ENCODE assay signal across 11 cellular contexts in the genomic region with DNA sequence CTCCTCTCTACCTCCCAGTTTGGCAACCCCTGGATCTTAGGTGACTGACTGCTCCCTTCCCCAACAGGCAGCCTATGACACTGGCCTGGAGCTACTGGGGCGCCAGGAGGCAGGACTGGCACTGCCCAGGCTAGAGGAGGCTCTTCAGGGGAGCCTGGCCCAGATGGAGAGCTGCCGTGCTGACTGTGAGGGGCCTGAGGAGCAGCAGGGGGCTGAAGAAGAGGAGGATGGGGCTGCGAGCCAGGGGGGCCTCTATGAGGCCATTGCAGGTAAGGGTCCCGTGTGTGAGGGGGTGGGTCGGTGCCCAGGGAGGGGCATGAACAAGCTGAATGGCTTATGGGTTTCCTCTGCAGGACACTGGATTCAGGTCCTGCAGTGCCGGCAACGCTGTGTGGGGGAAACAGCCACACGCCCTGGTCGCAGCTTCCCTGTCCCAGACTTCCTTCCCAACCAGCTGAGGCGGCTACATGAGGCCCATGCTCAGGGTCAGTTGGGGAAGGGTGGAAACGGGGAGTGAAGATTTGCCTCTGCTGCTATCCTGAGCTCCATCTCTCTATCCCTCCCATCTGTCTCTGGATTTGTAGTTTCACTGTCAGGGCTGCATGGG. TPM values are rescaled to one million over a fixed set of nuclear protein-coding genes. Genes with fewer than 3 reads are reported as not detected.
DNase-seq lines count a peak whose midpoint lies in the region; ATAC-seq, FAIRE-seq and TF ChIP-seq lines count a peak whose summit lies in the region.
"Had no signal": no experiment of that assay in that cellular context is flagged by ENCODE, and none has a peak within 500 bp of the region (broad histone marks: within the 10 kb centered on the region; RNA-seq: fewer than 3 reads in every experiment).

No MANE protein-coding gene starts in this region.

- H3K27me3 ChIP-seq in CD4-positive, CD25-positive, alpha-beta regulatory T cell (ENCODE audit: control insufficient read depth, insufficient read depth, low read length), result peaks cover 15% of the 10 kb centered on the region
- H3K27me3 ChIP-seq in HepG2 (ENCODE audit: control insufficient read depth in 1 of 2, insufficient read depth in 2 of 2, low read length in 2 of 2), result no peaks in the 10 kb centered on the region

- TF ChIP-seq CTCF in HepG2 (CRISPR knock-in tag; IDR thresholded peaks at IDR 0.05), result no peak

- H3K4me3 ChIP-seq in CD4-positive, CD25-positive, alpha-beta regulatory T cell (ENCODE audit: low read depth, low read length), result no peak overlapping the region
- H3K4me3 ChIP-seq in HepG2 (replicated peaks in 1 of 3; ENCODE audit: insufficient read depth in 1 of 3, low read depth in 2 of 3, low read length in 3 of 3), result peak overlapping the region in 1 of 3 experiments; percentile 100; a peak in 1 of 6 replicates

- no peaks in the 10 kb centered on the region for H3K36me3 Mint-ChIP-seq in CD4-positive, CD25-positive, alpha-beta regulatory T cell
- peaks cover 3% of the 10 kb centered on the region for H3K36me3 Mint-ChIP-seq in T-helper 17 cell (ENCODE audit: low read depth)

- H3K27me3 Mint-ChIP-seq in CD4-positive, CD25-positive, alpha-beta regulatory T cell, result peaks cover 63% of the 10 kb centered on the region
- peaks cover 41% of the 10 kb centered on the region for H3K27me3 Mint-ChIP-seq in T-helper 17 cell

- peaks cover 0 to 24% (median 10%) of the 10 kb centered on the region in 4 donors for H3K4me1 Mint-ChIP-seq in CD4-positive, CD25-positive, alpha-beta regulatory T cell
- peaks cover 22% of the 10 kb centered on the region for H3K4me1 Mint-ChIP-seq in T-helper 17 cell

- CTCF ChIA-PET in HepG2 (lab: Yijun Ruan, JAX; ENCODE audit: low intra/inter-chr PET ratio, low total read pairs), result no interaction called here

- FAIRE-seq in HepG2 (lab: Jason Lieb, UNC), result no peak
- FAIRE-seq: bronchial epithelial cell, frontal cortex had no signal

- peaks cover 0 to 3% (median 0%) of the 10 kb centered on the region in 7 donors for H3K9me3 Mint-ChIP-seq in CD4-positive, CD25-positive, alpha-beta regulatory T cell

- H3K27ac Mint-ChIP-seq in CD4-positive, CD25-positive, alpha-beta regulatory T cell, result peak overlapping the region in 2 of 3 donors; percentile 38 to 42
- H3K27ac Mint-ChIP-seq in T-helper 17 cell, result no peak overlapping the region

- no peak for ATAC-seq in CD4-positive, CD25-positive, alpha-beta regulatory T cell (ENCODE audit: low read depth in 2 of 2)
- ATAC-seq in T-helper 17 cell (no peak), HepG2 (no peak), GM19455 (IDR thresholded peaks at IDR 0.05; ENCODE audit: unreplicated experiment) (no peak)

- no peaks in the 10 kb centered on the region for H3K36me3 ChIP-seq in CD4-positive, CD25-positive, alpha-beta regulatory T cell (ENCODE audit: control insufficient read depth, insufficient read depth, low read length)
- peaks cover 14 to 25% of the 10 kb centered on the region in 2 experiments; a peak in 4 of 5 replicates for H3K36me3 ChIP-seq in HepG2 (replicated peaks in 1 of 2; ENCODE audit: control insufficient read depth in 1 of 2, insufficient read depth in 2 of 2, low read length in 2 of 2)

- in situ Hi-C loops in HepG2 (cut with HindIII; ENCODE audit: extremely low pct_ligation_motif_present, low pct_unique_long_range_greater_than_20kb), result no loop called here

- H3K27ac ChIP-seq in CD4-positive, CD25-positive, alpha-beta regulatory T cell (ENCODE audit: insufficient read depth, low read length, poor library complexity, severe bottlenecking), result no peak overlapping the region
- no peak overlapping the region for H3K27ac ChIP-seq in HepG2 (ENCODE audit: extremely low read length, insufficient read depth, low read length)
- H3K27ac ChIP-seq: SK-N-MC had no signal

- TF ChIP-seq EP300 in HepG2 (IDR thresholded peaks at IDR 0.05; ENCODE audit: low read depth in 2 of 2, low read length in 2 of 2) (no peak), HepG2 (CRISPR knock-in tag; IDR thresholded peaks at IDR 0.05; ENCODE audit: borderline replicate concordance) (no peak)

- 98% methylated on average over 8 of the region's 11 CpGs for WGBS in HepG2 (ENCODE audit: low lambda C conversion rate)

- no peaks in the 10 kb centered on the region for H3K9me3 ChIP-seq in CD4-positive, CD25-positive, alpha-beta regulatory T cell (ENCODE audit: control insufficient read depth in 2 of 2, low read length in 2 of 2)
- H3K9me3 ChIP-seq in T-helper 17 cell (ENCODE audit: control insufficient read depth, low read length, poor library complexity, severe bottlenecking) (no peaks in the 10 kb centered on the region), HepG2 (ENCODE audit: low read length) (no peaks in the 10 kb centered on the region)

- POLR2A ChIA-PET in HepG2 (lab: Yijun Ruan, JAX), result interaction anchor here (1.0 to 4.7 kb wide), 5 partner anchors 9 to 217 kb away, joined by 3 to 20 read pairs (median 15); partner anchors contain the start of genes CDCA3, COPS7A, GPR162 and MLF2

- no peaks in the 10 kb centered on the region for H4K20me1 ChIP-seq in HepG2 (ENCODE audit: insufficient read depth, low read length)

- peaks cover 22% of the 10 kb centered on the region for H3K4me1 ChIP-seq in CD4-positive, CD25-positive, alpha-beta regulatory T cell (ENCODE audit: control insufficient read depth, insufficient read depth, low read length, poor library complexity, severe bottlenecking)
- peaks cover 24% of the 10 kb centered on the region for H3K4me1 ChIP-seq in HepG2 (ENCODE audit: insufficient read depth, low read length)

- no peak for TF ChIP-seq POLR2A in HepG2 (IDR thresholded peaks at IDR 0.05; ENCODE audit: insufficient read depth in 1 of 2, low read depth in 2 of 2, low read length in 2 of 2)

- BruUV-seq in HepG2 (replicated peaks; lab: Mats Ljungman, UMichigan), result no TSS peak

- DNase-seq in CD4-positive, CD25-positive, alpha-beta regulatory T cell, result no peak
- DNase-seq in T-helper 17 cell (no peak), HepG2 (ENCODE audit: low spot score) (no peak), DMS114 treated with DMSO at 0.1 percent for 48 hours (lab: John Stamatoyannopoulos, UW; ENCODE audit: unreplicated experiment) (no peak), LoVo (ENCODE audit: low spot score) (no peak)
- DNase-seq: activated CD8-positive, alpha-beta memory T cell treated with anti-CD3 and anti-CD28 coated beads for 24 hours; COR-L47 had no signal

- peak overlapping the region; percentile 79 to 93 (median 86) for H3K4me3 Mint-ChIP-seq in CD4-positive, CD25-positive, alpha-beta regulatory T cell
- H3K4me3 Mint-ChIP-seq in T-helper 17 cell, result peak overlapping the region; percentile 36

- intact Hi-C loops in HepG2 (cut with micrococcal nuclease; ENCODE audit: unreplicated experiment), result no loop called here

- no peak overlapping the region for H2AFZ ChIP-seq in HepG2 (ENCODE audit: low read length)

- H3K4me2 ChIP-seq in HepG2 (ENCODE audit: low read depth, low read length), result peak overlapping the region; percentile 85

- TF ChIP-seq RAD21 in HepG2 (CRISPR knock-in tag; IDR thresholded peaks at IDR 0.05), result no peak

- peak overlapping the region; percentile 97 for H3K9ac ChIP-seq in HepG2 (ENCODE audit: insufficient read depth, low read depth, low read length)

- peaks cover 16% of the 10 kb centered on the region for H3K79me2 ChIP-seq in HepG2 (ENCODE audit: insufficient read depth, low read length)

RNA-seq across cellular contexts. Expression of gene P3H3, which starts 2.2 kb away (rescaled TPM):
- 1.4 TPM for total RNA-seq in CD4-positive, CD25-positive, alpha-beta regulatory T cell
- 1 to 10 TPM in 1 of 4 donors, under 1 TPM in 2, not detected in 1; 0.64 to 1.2 (median 1.00) TPM for polyA plus RNA-seq in CD4-positive, CD25-positive, alpha-beta regulatory T cell
- 1 to 10 TPM in 1 of 2 donors, under 1 TPM in 1; 0.97 to 1.3 TPM for total RNA-seq in T-helper 17 cell
- 7.9 and 20.5 TPM in 2 replicates for total RNA-seq in HepG2 (2016; rRNA removed; fragmentation: Illumina TruSeq; extraction: Trizol)
- 14.4 and 19.9 TPM in 2 replicates for total RNA-seq in HepG2 (2016; cell fraction: cytosol; rRNA removed; fragmentation: Illumina TruSeq; extraction: Trizol; ENCODE audit: low read depth)
- total RNA-seq in HepG2 (2016; cell fraction: insoluble cytoplasmic fraction; rRNA removed; fragmentation: Illumina TruSeq; extraction: Trizol), result 6.3 and 20.7 TPM in 2 replicates
- 5.4 and 5.7 TPM in 2 replicates for total RNA-seq in HepG2 (2016; cell fraction: membrane; rRNA removed; fragmentation: Illumina TruSeq; extraction: Trizol)
- total RNA-seq in HepG2 (2016; cell fraction: nucleus; rRNA removed; fragmentation: Illumina TruSeq; extraction: Trizol), result 23.7 and 28.0 TPM in 2 replicates
- polyA plus RNA-seq in HepG2 (2011; rRNA removed), result 20.1 and 21.1 TPM in 2 replicates
- 12.3 and 21.8 TPM in 2 replicates for polyA plus RNA-seq in HepG2 (2011; cell fraction: cytosol; rRNA removed)
- polyA plus RNA-seq in HepG2 (2011; cell fraction: nucleus; rRNA removed), result 72.0 and 79.4 TPM in 2 replicates
- polyA plus RNA-seq in HepG2 (2012), result 20.2 and 27.2 TPM in 2 replicates
- 1.8 and 2.1 TPM in 2 replicates for polyA plus RNA-seq in HepG2 (2016; cell fraction: cytosol; fragmentation: Illumina TruSeq; extraction: Trizol; ENCODE audit: low read depth)
- 8.0 and 10.2 TPM in 2 replicates for polyA plus RNA-seq in HepG2 (2016; cell fraction: insoluble cytoplasmic fraction; fragmentation: Illumina TruSeq; extraction: Trizol; ENCODE audit: low read depth)
- 3.0 and 3.3 TPM in 2 replicates for polyA plus RNA-seq in HepG2 (2016; cell fraction: membrane; fragmentation: Illumina TruSeq; extraction: Trizol; ENCODE audit: low read depth)
- polyA plus RNA-seq in HepG2 (2016; cell fraction: nucleus; fragmentation: Illumina TruSeq; extraction: Trizol; ENCODE audit: insufficient read depth, low read depth), result 52.6 and 56.5 TPM in 2 replicates
- polyA minus RNA-seq in HepG2 (2011; rRNA and poly(A)+ RNA removed; ENCODE audit: low replicate concordance), result 0.12 and 24.7 TPM in 2 replicates
- polyA minus RNA-seq in HepG2 (2011; cell fraction: cytosol; rRNA and poly(A)+ RNA removed), result 10.2 and 13.7 TPM in 2 replicates
- polyA minus RNA-seq in HepG2 (2011; cell fraction: nucleus; rRNA and poly(A)+ RNA removed), result 19.1 and 20.3 TPM in 2 replicates

RNA-seq across cellular contexts. Expression of gene GPR162, which starts 8.8 kb away (rescaled TPM):
- total RNA-seq in CD4-positive, CD25-positive, alpha-beta regulatory T cell, result not detected
- polyA plus RNA-seq in CD4-positive, CD25-positive, alpha-beta regulatory T cell, result not detected
- total RNA-seq in T-helper 17 cell, result under 1 TPM in 1 of 2 donors, not detected in 1; 0.63 TPM
- not detected in 2 replicates for total RNA-seq in HepG2 (2016; rRNA removed; fragmentation: Illumina TruSeq; extraction: Trizol)
- total RNA-seq in HepG2 (2016; cell fraction: cytosol; rRNA removed; fragmentation: Illumina TruSeq; extraction: Trizol; ENCODE audit: low read depth), result not detected in 2 replicates
- not detected in 2 replicates for total RNA-seq in HepG2 (2016; cell fraction: insoluble cytoplasmic fraction; rRNA removed; fragmentation: Illumina TruSeq; extraction: Trizol)
- not detected in 2 replicates for total RNA-seq in HepG2 (2016; cell fraction: membrane; rRNA removed; fragmentation: Illumina TruSeq; extraction: Trizol)
- not detected in 2 replicates for total RNA-seq in HepG2 (2016; cell fraction: nucleus; rRNA removed; fragmentation: Illumina TruSeq; extraction: Trizol)
- 0.08 and 0.10 TPM in 2 replicates for polyA plus RNA-seq in HepG2 (2011; rRNA removed)
- polyA plus RNA-seq in HepG2 (2011; cell fraction: cytosol; rRNA removed), result 0.05 and 0.08 TPM in 2 replicates
- polyA plus RNA-seq in HepG2 (2011; cell fraction: nucleus; rRNA removed), result 0.34 and 0.66 TPM in 2 replicates
- 0.51 and 0.78 TPM in 2 replicates for polyA plus RNA-seq in HepG2 (2012)
- polyA plus RNA-seq in HepG2 (2016; cell fraction: cytosol; fragmentation: Illumina TruSeq; extraction: Trizol; ENCODE audit: low read depth), result not detected in 2 replicates
- not detected in 2 replicates for polyA plus RNA-seq in HepG2 (2016; cell fraction: insoluble cytoplasmic fraction; fragmentation: Illumina TruSeq; extraction: Trizol; ENCODE audit: low read depth)
- not detected in 2 replicates for polyA plus RNA-seq in HepG2 (2016; cell fraction: membrane; fragmentation: Illumina TruSeq; extraction: Trizol; ENCODE audit: low read depth)
- polyA plus RNA-seq in HepG2 (2016; cell fraction: nucleus; fragmentation: Illumina TruSeq; extraction: Trizol; ENCODE audit: insufficient read depth, low read depth), result not detected in 2 replicates
- not detected in 2 replicates for polyA minus RNA-seq in HepG2 (2011; rRNA and poly(A)+ RNA removed; ENCODE audit: low replicate concordance)
- polyA minus RNA-seq in HepG2 (2011; cell fraction: cytosol; rRNA and poly(A)+ RNA removed), result not detected in 2 replicates
- not detected in 2 replicates for polyA minus RNA-seq in HepG2 (2011; cell fraction: nucleus; rRNA and poly(A)+ RNA removed)
- total RNA-seq: bronchial epithelial cell had no signal

RNA-seq across cellular contexts. Expression of gene GNB3, which starts 10.3 kb away (rescaled TPM):
- not detected for total RNA-seq in CD4-positive, CD25-positive, alpha-beta regulatory T cell
- polyA plus RNA-seq in CD4-positive, CD25-positive, alpha-beta regulatory T cell, result not detected
- total RNA-seq in T-helper 17 cell (under 1 TPM; 0.26 to 0.45 TPM), HepG2 (2016; rRNA removed; fragmentation: Illumina TruSeq; extraction: Trizol) (0.17 and 1.3 TPM in 2 replicates)
- 0.26 and 0.30 TPM in 2 replicates for total RNA-seq in HepG2 (2016; cell fraction: cytosol; rRNA removed; fragmentation: Illumina TruSeq; extraction: Trizol; ENCODE audit: low read depth)
- 0.15 and 0.84 TPM in 2 replicates for total RNA-seq in HepG2 (2016; cell fraction: insoluble cytoplasmic fraction; rRNA removed; fragmentation: Illumina TruSeq; extraction: Trizol)
- total RNA-seq in HepG2 (2016; cell fraction: membrane; rRNA removed; fragmentation: Illumina TruSeq; extraction: Trizol), result 0.14 and 0.46 TPM in 2 replicates
- total RNA-seq in HepG2 (2016; cell fraction: nucleus; rRNA removed; fragmentation: Illumina TruSeq; extraction: Trizol), result 0.84 and 2.6 TPM in 2 replicates
- 3.6 and 3.8 TPM in 2 replicates for polyA plus RNA-seq in HepG2 (2011; rRNA removed)
- 0.58 and 1.0 TPM in 2 replicates for polyA plus RNA-seq in HepG2 (2011; cell fraction: cytosol; rRNA removed)
- 31.0 and 48.1 TPM in 2 replicates for polyA plus RNA-seq in HepG2 (2011; cell fraction: nucleus; rRNA removed)
- polyA plus RNA-seq in HepG2 (2012), result 1.9 and 2.1 TPM in 2 replicates
- polyA plus RNA-seq in HepG2 (2016; cell fraction: cytosol; fragmentation: Illumina TruSeq; extraction: Trizol; ENCODE audit: low read depth), result 0.17 and 0.24 TPM in 2 replicates
- 0.56 and 0.57 TPM in 2 replicates for polyA plus RNA-seq in HepG2 (2016; cell fraction: insoluble cytoplasmic fraction; fragmentation: Illumina TruSeq; extraction: Trizol; ENCODE audit: low read depth)
- polyA plus RNA-seq in HepG2 (2016; cell fraction: membrane; fragmentation: Illumina TruSeq; extraction: Trizol; ENCODE audit: low read depth), result 0.18 and 0.34 TPM in 2 replicates
- polyA plus RNA-seq in HepG2 (2016; cell fraction: nucleus; fragmentation: Illumina TruSeq; extraction: Trizol; ENCODE audit: insufficient read depth, low read depth), result 9.0 and 13.6 TPM in 2 replicates
- 0.07 and 2.9 TPM in 2 replicates for polyA minus RNA-seq in HepG2 (2011; rRNA and poly(A)+ RNA removed; ENCODE audit: low replicate concordance)
- not detected in 2 replicates for polyA minus RNA-seq in HepG2 (2011; cell fraction: cytosol; rRNA and poly(A)+ RNA removed)
- 8.1 and 8.2 TPM in 2 replicates for polyA minus RNA-seq in HepG2 (2011; cell fraction: nucleus; rRNA and poly(A)+ RNA removed)

RNA-seq across cellular contexts. Expression of gene CDCA3, which starts 20.7 kb away (rescaled TPM):
- total RNA-seq in CD4-positive, CD25-positive, alpha-beta regulatory T cell, result 1.9 TPM
- 1 to 10 TPM; 1.7 to 4.0 (median 2.1) TPM for polyA plus RNA-seq in CD4-positive, CD25-positive, alpha-beta regulatory T cell
- total RNA-seq in T-helper 17 cell, result under 1 TPM; 0.65 to 0.87 TPM
- total RNA-seq in HepG2 (2016; rRNA removed; fragmentation: Illumina TruSeq; extraction: Trizol), result 51.9 and 56.5 TPM in 2 replicates
- total RNA-seq in HepG2 (2016; cell fraction: cytosol; rRNA removed; fragmentation: Illumina TruSeq; extraction: Trizol; ENCODE audit: low read depth), result 18.2 and 19.1 TPM in 2 replicates
- total RNA-seq in HepG2 (2016; cell fraction: insoluble cytoplasmic fraction; rRNA removed; fragmentation: Illumina TruSeq; extraction: Trizol), result 50.0 and 55.6 TPM in 2 replicates
- 20.4 and 21.6 TPM in 2 replicates for total RNA-seq in HepG2 (2016; cell fraction: membrane; rRNA removed; fragmentation: Illumina TruSeq; extraction: Trizol)
- 31.7 and 43.0 TPM in 2 replicates for total RNA-seq in HepG2 (2016; cell fraction: nucleus; rRNA removed; fragmentation: Illumina TruSeq; extraction: Trizol)
- polyA plus RNA-seq in HepG2 (2011; rRNA removed), result 21.8 and 32.7 TPM in 2 replicates
- 13.5 and 33.7 TPM in 2 replicates for polyA plus RNA-seq in HepG2 (2011; cell fraction: cytosol; rRNA removed)
- polyA plus RNA-seq in HepG2 (2011; cell fraction: nucleus; rRNA removed), result 64.2 and 90.2 TPM in 2 replicates
- polyA plus RNA-seq in HepG2 (2012), result 11.7 and 21.3 TPM in 2 replicates
- polyA plus RNA-seq in HepG2 (2016; cell fraction: cytosol; fragmentation: Illumina TruSeq; extraction: Trizol; ENCODE audit: low read depth), result 16.4 and 16.7 TPM in 2 replicates
- polyA plus RNA-seq in HepG2 (2016; cell fraction: insoluble cytoplasmic fraction; fragmentation: Illumina TruSeq; extraction: Trizol; ENCODE audit: low read depth), result 57.9 and 60.0 TPM in 2 replicates
- polyA plus RNA-seq in HepG2 (2016; cell fraction: membrane; fragmentation: Illumina TruSeq; extraction: Trizol; ENCODE audit: low read depth), result 15.5 and 16.6 TPM in 2 replicates
- polyA plus RNA-seq in HepG2 (2016; cell fraction: nucleus; fragmentation: Illumina TruSeq; extraction: Trizol; ENCODE audit: insufficient read depth, low read depth), result 101 and 114 TPM in 2 replicates
- 37.9 and 93.4 TPM in 2 replicates for polyA minus RNA-seq in HepG2 (2011; rRNA and poly(A)+ RNA removed; ENCODE audit: low replicate concordance)
- 13.8 and 22.5 TPM in 2 replicates for polyA minus RNA-seq in HepG2 (2011; cell fraction: cytosol; rRNA and poly(A)+ RNA removed)
- 19.8 and 31.5 TPM in 2 replicates for polyA minus RNA-seq in HepG2 (2011; cell fraction: nucleus; rRNA and poly(A)+ RNA removed)

RNA-seq across cellular contexts. Expression of gene USP5, which starts 21.6 kb away (rescaled TPM):
- 63.5 TPM for total RNA-seq in CD4-positive, CD25-positive, alpha-beta regulatory T cell
- 10 to 100 TPM; 44.4 to 57.0 (median 48.4) TPM for polyA plus RNA-seq in CD4-positive, CD25-positive, alpha-beta regulatory T cell
- 10 to 100 TPM; 65.7 to 76.1 TPM for total RNA-seq in T-helper 17 cell
- 53.4 and 56.0 TPM in 2 replicates for total RNA-seq in HepG2 (2016; rRNA removed; fragmentation: Illumina TruSeq; extraction: Trizol)
- 5.2 and 5.4 TPM in 2 replicates for total RNA-seq in HepG2 (2016; cell fraction: cytosol; rRNA removed; fragmentation: Illumina TruSeq; extraction: Trizol; ENCODE audit: low read depth)
- 45.2 and 58.2 TPM in 2 replicates for total RNA-seq in HepG2 (2016; cell fraction: insoluble cytoplasmic fraction; rRNA removed; fragmentation: Illumina TruSeq; extraction: Trizol)
- total RNA-seq in HepG2 (2016; cell fraction: membrane; rRNA removed; fragmentation: Illumina TruSeq; extraction: Trizol), result 10.8 and 12.8 TPM in 2 replicates
- total RNA-seq in HepG2 (2016; cell fraction: nucleus; rRNA removed; fragmentation: Illumina TruSeq; extraction: Trizol), result 32.6 and 33.8 TPM in 2 replicates
- polyA plus RNA-seq in HepG2 (2011; rRNA removed), result 39.6 and 42.8 TPM in 2 replicates
- polyA plus RNA-seq in HepG2 (2011; cell fraction: cytosol; rRNA removed), result 27.0 and 32.1 TPM in 2 replicates
- polyA plus RNA-seq in HepG2 (2011; cell fraction: nucleus; rRNA removed), result 68.8 and 89.3 TPM in 2 replicates
- 27.9 and 33.1 TPM in 2 replicates for polyA plus RNA-seq in HepG2 (2012)
- polyA plus RNA-seq in HepG2 (2016; cell fraction: cytosol; fragmentation: Illumina TruSeq; extraction: Trizol; ENCODE audit: low read depth), result 4.2 and 4.5 TPM in 2 replicates
- polyA plus RNA-seq in HepG2 (2016; cell fraction: insoluble cytoplasmic fraction; fragmentation: Illumina TruSeq; extraction: Trizol; ENCODE audit: low read depth), result 34.9 and 45.9 TPM in 2 replicates
- polyA plus RNA-seq in HepG2 (2016; cell fraction: membrane; fragmentation: Illumina TruSeq; extraction: Trizol; ENCODE audit: low read depth), result 7.6 and 9.6 TPM in 2 replicates
- 58.8 and 61.0 TPM in 2 replicates for polyA plus RNA-seq in HepG2 (2016; cell fraction: nucleus; fragmentation: Illumina TruSeq; extraction: Trizol; ENCODE audit: insufficient read depth, low read depth)
- polyA minus RNA-seq in HepG2 (2011; rRNA and poly(A)+ RNA removed; ENCODE audit: low replicate concordance), result 91.2 and 159 TPM in 2 replicates
- 29.6 and 30.0 TPM in 2 replicates for polyA minus RNA-seq in HepG2 (2011; cell fraction: cytosol; rRNA and poly(A)+ RNA removed)
- polyA minus RNA-seq in HepG2 (2011; cell fraction: nucleus; rRNA and poly(A)+ RNA removed), result 21.5 and 25.2 TPM in 2 replicates
